Comparison of ENCODE assay signal across 1 cellular context in the genomic region with DNA sequence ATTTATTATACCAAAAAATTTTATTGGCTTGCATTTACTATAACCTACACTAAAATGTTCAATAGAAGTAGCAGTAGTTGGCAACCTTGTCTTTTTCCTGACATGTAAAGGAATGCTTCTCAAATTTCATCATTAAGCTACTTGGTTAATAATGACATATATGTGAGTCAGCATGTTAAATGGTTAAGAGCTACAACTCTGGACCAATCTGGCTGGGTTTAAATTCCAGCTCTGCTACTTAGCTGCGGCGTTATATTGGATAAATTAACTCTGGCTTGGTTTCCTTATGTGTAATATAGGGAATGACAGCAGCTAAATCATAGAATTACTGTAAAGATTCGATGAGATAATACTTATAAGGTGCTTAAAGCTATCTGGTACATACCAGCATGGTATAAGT.
TF ChIP-seq lines count a peak whose summit lies in the region.

No MANE protein-coding gene starts in this region.

TF ChIP-seq in SK-N-SH, 30 proteins besides CTCF, POLR2A, EP300 and RAD21 (continued from another document):
- TF ChIP-seq, protein P1, sequence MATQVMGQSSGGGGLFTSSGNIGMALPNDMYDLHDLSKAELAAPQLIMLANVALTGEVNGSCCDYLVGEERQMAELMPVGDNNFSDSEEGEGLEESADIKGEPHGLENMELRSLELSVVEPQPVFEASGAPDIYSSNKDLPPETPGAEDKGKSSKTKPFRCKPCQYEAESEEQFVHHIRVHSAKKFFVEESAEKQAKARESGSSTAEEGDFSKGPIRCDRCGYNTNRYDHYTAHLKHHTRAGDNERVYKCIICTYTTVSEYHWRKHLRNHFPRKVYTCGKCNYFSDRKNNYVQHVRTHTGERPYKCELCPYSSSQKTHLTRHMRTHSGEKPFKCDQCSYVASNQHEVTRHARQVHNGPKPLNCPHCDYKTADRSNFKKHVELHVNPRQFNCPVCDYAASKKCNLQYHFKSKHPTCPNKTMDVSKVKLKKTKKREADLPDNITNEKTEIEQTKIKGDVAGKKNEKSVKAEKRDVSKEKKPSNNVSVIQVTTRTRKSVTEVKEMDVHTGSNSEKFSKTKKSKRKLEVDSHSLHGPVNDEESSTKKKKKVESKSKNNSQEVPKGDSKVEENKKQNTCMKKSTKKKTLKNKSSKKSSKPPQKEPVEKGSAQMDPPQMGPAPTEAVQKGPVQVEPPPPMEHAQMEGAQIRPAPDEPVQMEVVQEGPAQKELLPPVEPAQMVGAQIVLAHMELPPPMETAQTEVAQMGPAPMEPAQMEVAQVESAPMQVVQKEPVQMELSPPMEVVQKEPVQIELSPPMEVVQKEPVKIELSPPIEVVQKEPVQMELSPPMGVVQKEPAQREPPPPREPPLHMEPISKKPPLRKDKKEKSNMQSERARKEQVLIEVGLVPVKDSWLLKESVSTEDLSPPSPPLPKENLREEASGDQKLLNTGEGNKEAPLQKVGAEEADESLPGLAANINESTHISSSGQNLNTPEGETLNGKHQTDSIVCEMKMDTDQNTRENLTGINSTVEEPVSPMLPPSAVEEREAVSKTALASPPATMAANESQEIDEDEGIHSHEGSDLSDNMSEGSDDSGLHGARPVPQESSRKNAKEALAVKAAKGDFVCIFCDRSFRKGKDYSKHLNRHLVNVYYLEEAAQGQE (IDR thresholded peaks at IDR 0.05; ENCODE audit: low read depth, low read length) = no peak
- TF ChIP-seq GABPA (IDR thresholded peaks at IDR 0.05; ENCODE audit: low read depth) (no peak), NFIC (IDR thresholded peaks at IDR 0.05; ENCODE audit: borderline replicate concordance) (peak; percentile 77; the same call in 1 of the 2 replicates), FOXM1 (IDR thresholded peaks at IDR 0.05; ENCODE audit: low read depth) (peak; percentile 23; the same call in 1 of the 2 replicates), FOSL2 (IDR thresholded peaks at IDR 0.05; ENCODE audit: borderline replicate concordance, low read depth) (peak; percentile 73), JUND (IDR thresholded peaks at IDR 0.05) (peak; percentile 69), GATA2 (CRISPR knock-in tag; IDR thresholded peaks at IDR 0.05) (no peak), RCOR1 (IDR thresholded peaks at IDR 0.05; ENCODE audit: low read length) (no peak), RXRA (IDR thresholded peaks at IDR 0.05; ENCODE audit: borderline replicate concordance, low read depth) (peak; percentile 34; the same call in 1 of the 2 replicates), NRF1 (IDR thresholded peaks at IDR 0.05; ENCODE audit: low read depth, low read length) (no peak), MXI1 (IDR thresholded peaks at IDR 0.05; ENCODE audit: low read depth, low read length) (no peak), CHD2 (IDR thresholded peaks at IDR 0.05; ENCODE audit: low read length, partially characterized antibody) (no peak)
- TF ChIP-seq, protein P2, sequence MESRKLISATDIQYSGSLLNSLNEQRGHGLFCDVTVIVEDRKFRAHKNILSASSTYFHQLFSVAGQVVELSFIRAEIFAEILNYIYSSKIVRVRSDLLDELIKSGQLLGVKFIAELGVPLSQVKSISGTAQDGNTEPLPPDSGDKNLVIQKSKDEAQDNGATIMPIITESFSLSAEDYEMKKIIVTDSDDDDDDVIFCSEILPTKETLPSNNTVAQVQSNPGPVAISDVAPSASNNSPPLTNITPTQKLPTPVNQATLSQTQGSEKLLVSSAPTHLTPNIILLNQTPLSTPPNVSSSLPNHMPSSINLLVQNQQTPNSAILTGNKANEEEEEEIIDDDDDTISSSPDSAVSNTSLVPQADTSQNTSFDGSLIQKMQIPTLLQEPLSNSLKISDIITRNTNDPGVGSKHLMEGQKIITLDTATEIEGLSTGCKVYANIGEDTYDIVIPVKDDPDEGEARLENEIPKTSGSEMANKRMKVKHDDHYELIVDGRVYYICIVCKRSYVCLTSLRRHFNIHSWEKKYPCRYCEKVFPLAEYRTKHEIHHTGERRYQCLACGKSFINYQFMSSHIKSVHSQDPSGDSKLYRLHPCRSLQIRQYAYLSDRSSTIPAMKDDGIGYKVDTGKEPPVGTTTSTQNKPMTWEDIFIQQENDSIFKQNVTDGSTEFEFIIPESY (IDR thresholded peaks at IDR 0.05; ENCODE audit: borderline replicate concordance, low read depth) = no peak
- TF ChIP-seq, protein P3, sequence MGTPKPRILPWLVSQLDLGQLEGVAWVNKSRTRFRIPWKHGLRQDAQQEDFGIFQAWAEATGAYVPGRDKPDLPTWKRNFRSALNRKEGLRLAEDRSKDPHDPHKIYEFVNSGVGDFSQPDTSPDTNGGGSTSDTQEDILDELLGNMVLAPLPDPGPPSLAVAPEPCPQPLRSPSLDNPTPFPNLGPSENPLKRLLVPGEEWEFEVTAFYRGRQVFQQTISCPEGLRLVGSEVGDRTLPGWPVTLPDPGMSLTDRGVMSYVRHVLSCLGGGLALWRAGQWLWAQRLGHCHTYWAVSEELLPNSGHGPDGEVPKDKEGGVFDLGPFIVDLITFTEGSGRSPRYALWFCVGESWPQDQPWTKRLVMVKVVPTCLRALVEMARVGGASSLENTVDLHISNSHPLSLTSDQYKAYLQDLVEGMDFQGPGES (IDR thresholded peaks at IDR 0.05; ENCODE audit: low read depth, low read length) = no peak
- TF ChIP-seq, protein P4, sequence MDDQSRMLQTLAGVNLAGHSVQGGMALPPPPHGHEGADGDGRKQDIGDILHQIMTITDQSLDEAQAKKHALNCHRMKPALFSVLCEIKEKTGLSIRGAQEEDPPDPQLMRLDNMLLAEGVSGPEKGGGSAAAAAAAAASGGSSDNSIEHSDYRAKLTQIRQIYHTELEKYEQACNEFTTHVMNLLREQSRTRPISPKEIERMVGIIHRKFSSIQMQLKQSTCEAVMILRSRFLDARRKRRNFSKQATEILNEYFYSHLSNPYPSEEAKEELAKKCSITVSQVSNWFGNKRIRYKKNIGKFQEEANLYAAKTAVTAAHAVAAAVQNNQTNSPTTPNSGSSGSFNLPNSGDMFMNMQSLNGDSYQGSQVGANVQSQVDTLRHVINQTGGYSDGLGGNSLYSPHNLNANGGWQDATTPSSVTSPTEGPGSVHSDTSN (IDR thresholded peaks at IDR 0.05) = peak; percentile 77; the same call in 1 of the 2 replicates
- TF ChIP-seq, protein P5, sequence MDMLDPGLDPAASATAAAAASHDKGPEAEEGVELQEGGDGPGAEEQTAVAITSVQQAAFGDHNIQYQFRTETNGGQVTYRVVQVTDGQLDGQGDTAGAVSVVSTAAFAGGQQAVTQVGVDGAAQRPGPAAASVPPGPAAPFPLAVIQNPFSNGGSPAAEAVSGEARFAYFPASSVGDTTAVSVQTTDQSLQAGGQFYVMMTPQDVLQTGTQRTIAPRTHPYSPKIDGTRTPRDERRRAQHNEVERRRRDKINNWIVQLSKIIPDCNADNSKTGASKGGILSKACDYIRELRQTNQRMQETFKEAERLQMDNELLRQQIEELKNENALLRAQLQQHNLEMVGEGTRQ (IDR thresholded peaks at IDR 0.05; ENCODE audit: borderline replicate concordance, low read depth, low read length) = no peak
TF ChIP-seq in SK-N-SH: peak in this region for 10.
